ENCODE assay signal across 12 cellular contexts in genomic region chr7:150453186-150453585, GRCh38. TPM values are rescaled to one million over a fixed set of nuclear protein-coding genes. Genes with fewer than 3 reads are reported as not detected.
DNase-seq lines count a peak whose midpoint lies in the region; ATAC-seq and TF ChIP-seq lines count a peak whose summit lies in the region.
"Had no signal": no experiment of that assay in that cellular context is flagged by ENCODE, and none has a peak within 500 bp of the region (broad histone marks: within the 10 kb centered on the region; RNA-seq: fewer than 3 reads in every experiment).

No MANE protein-coding gene starts in this region.

- intact Hi-C loops in CD8-positive, alpha-beta T cell (cut with DNase I, micrococcal nuclease), result no loop called here
- intact Hi-C loops in psoas muscle (cut with DNase I), result loop anchor here in 1 of 2 donors (5.0 kb wide), 2 partner anchors 179 to 284 kb away; partner anchors contain the start of genes GIMAP5 and GIMAP6

- H3K36me3 Mint-ChIP-seq in CD8-positive, alpha-beta T cell, result peaks cover 64% of the 10 kb centered on the region
- peaks cover 64% of the 10 kb centered on the region for H3K36me3 Mint-ChIP-seq in T-helper 1 cell treated with Interleukin-12 subunit alpha and Interleukin-12 subunit beta and Interleukin-4 antibody, amounts not matched to agents 30 μg/mL and 1 μg/mL, for 36 hours (ENCODE audit: low read depth)
- H3K36me3 Mint-ChIP-seq in activated naive CD8-positive, alpha-beta T cell treated with anti-CD3 and anti-CD28 coated beads, Interleukin-2, amount 50 U/mL, for 24 hours (ENCODE audit: low read depth), result peaks cover 36% of the 10 kb centered on the region

- no peak for TF ChIP-seq POLR2A in GM18505 (IDR thresholded peaks at IDR 0.05; ENCODE audit: borderline replicate concordance, extremely low read depth, insufficient read depth, insufficient read length)

- DNase-seq in CD8-positive, alpha-beta T cell, result peak in 5 of 7 experiments; percentile 35 to 80 (median 36)
- no peak for DNase-seq in activated naive CD8-positive, alpha-beta T cell treated with anti-CD3 and anti-CD28 coated beads, Interleukin-2, amount 50 U/mL, for 24 hours
- DNase-seq in psoas muscle, result no peak
- DNase-seq in ureter (ENCODE audit: low spot score), result no peak
- no peak for DNase-seq in NCI-H526 (lab: John Stamatoyannopoulos, UW)
- DNase-seq: COR-L47, GF-D8, NCI-H2171, SK-N-SH had no signal

- POLR2A ChIA-PET in CD8-positive, alpha-beta T cell (lab: Charles Lee), result interaction anchor here (0.7 to 12.3 kb wide), 19 partner anchors 13 to 302 kb away, joined by 3 to 483 read pairs (median 13); partner anchors contain the start of genes GIMAP1, GIMAP4, GIMAP5 and GIMAP7

- TF ChIP-seq CTCF in CD8-positive, alpha-beta T cell (IDR thresholded peaks at IDR 0.05), result no peak
- no peak for TF ChIP-seq CTCF in psoas muscle (IDR thresholded peaks at IDR 0.05)

- H3K9me3 ChIP-seq in CD8-positive, alpha-beta T cell (ENCODE audit: low read length), result no peaks in the 10 kb centered on the region
- peaks cover 3% of the 10 kb centered on the region for H3K9me3 ChIP-seq in psoas muscle
- H3K9me3 ChIP-seq: SK-N-SH had no signal

- H3K4me1 Mint-ChIP-seq in CD8-positive, alpha-beta T cell (ENCODE audit: low read depth), result peaks cover 73% of the 10 kb centered on the region
- H3K4me1 Mint-ChIP-seq in T-helper 1 cell treated with Interleukin-12 subunit alpha and Interleukin-12 subunit beta and Interleukin-4 antibody, amounts not matched to agents 30 μg/mL and 1 μg/mL, for 36 hours (ENCODE audit: low read depth), result peaks cover 63% of the 10 kb centered on the region
- H3K4me1 Mint-ChIP-seq in activated naive CD8-positive, alpha-beta T cell treated with anti-CD3 and anti-CD28 coated beads, Interleukin-2, amount 50 U/mL, for 24 hours, result peaks cover 52% of the 10 kb centered on the region

- peaks cover 46% of the 10 kb centered on the region for H3K4me1 ChIP-seq in CD8-positive, alpha-beta T cell (ENCODE audit: insufficient read depth, low read length)
- H3K4me1 ChIP-seq in psoas muscle, result no peaks in the 10 kb centered on the region

- H3K27ac ChIP-seq in CD8-positive, alpha-beta T cell (ENCODE audit: low read depth, low read length), result peak overlapping the region; percentile 37
- no peak overlapping the region for H3K27ac ChIP-seq in psoas muscle

- peaks cover 11% of the 10 kb centered on the region for H3K9me3 Mint-ChIP-seq in CD8-positive, alpha-beta T cell
- peaks cover 33% of the 10 kb centered on the region for H3K9me3 Mint-ChIP-seq in T-helper 1 cell treated with Interleukin-12 subunit alpha and Interleukin-12 subunit beta and Interleukin-4 antibody, amounts not matched to agents 30 μg/mL and 1 μg/mL, for 36 hours
- peaks cover 17% of the 10 kb centered on the region for H3K9me3 Mint-ChIP-seq in activated naive CD8-positive, alpha-beta T cell treated with anti-CD3 and anti-CD28 coated beads, Interleukin-2, amount 50 U/mL, for 24 hours

- H3K27ac Mint-ChIP-seq in CD8-positive, alpha-beta T cell, result peak overlapping the region; percentile 91
- peak overlapping the region; percentile 89 for H3K27ac Mint-ChIP-seq in T-helper 1 cell treated with Interleukin-12 subunit alpha and Interleukin-12 subunit beta and Interleukin-4 antibody, amounts not matched to agents 30 μg/mL and 1 μg/mL, for 36 hours
- H3K27ac Mint-ChIP-seq in activated naive CD8-positive, alpha-beta T cell treated with anti-CD3 and anti-CD28 coated beads, Interleukin-2, amount 50 U/mL, for 24 hours, result peak overlapping the region; percentile 97

- peak overlapping the region; percentile 59 for H3K4me3 ChIP-seq in CD8-positive, alpha-beta T cell (ENCODE audit: low read depth, low read length)
- H3K4me3 ChIP-seq in psoas muscle, result peak overlapping the region; percentile 60

- H3K4me3 Mint-ChIP-seq in CD8-positive, alpha-beta T cell, result peak overlapping the region; percentile 99
- H3K4me3 Mint-ChIP-seq in T-helper 1 cell treated with Interleukin-12 subunit alpha and Interleukin-12 subunit beta and Interleukin-4 antibody, amounts not matched to agents 30 μg/mL and 1 μg/mL, for 36 hours, result peak overlapping the region; percentile 95
- H3K4me3 Mint-ChIP-seq in activated naive CD8-positive, alpha-beta T cell treated with anti-CD3 and anti-CD28 coated beads, Interleukin-2, amount 50 U/mL, for 24 hours, result peak overlapping the region; percentile 97

- CTCF ChIA-PET in CD8-positive, alpha-beta T cell (lab: Charles Lee), result interaction anchor here (4.1 to 12.2 kb wide), 4 partner anchors 29 to 302 kb away, joined by 12 to 192 read pairs (median 76); partner anchors contain the start of gene GIMAP7

- peaks cover 4% of the 10 kb centered on the region for H3K36me3 ChIP-seq in CD8-positive, alpha-beta T cell (ENCODE audit: insufficient read depth, low read length)
- no peaks in the 10 kb centered on the region for H3K36me3 ChIP-seq in psoas muscle (ENCODE audit: insufficient read depth in 1 of 2, low read depth in 1 of 2)

- peak; percentile 4 for ATAC-seq in CD8-positive, alpha-beta T cell
- ATAC-seq in activated naive CD8-positive, alpha-beta T cell treated with anti-CD3 and anti-CD28 coated beads, Interleukin-2, amount 50 U/mL, for 24 hours, result no peak
- ATAC-seq in psoas muscle (no peak), GM19455 (IDR thresholded peaks at IDR 0.05; ENCODE audit: unreplicated experiment) (no peak), GM18505 (IDR thresholded peaks at IDR 0.05; ENCODE audit: unreplicated experiment) (no peak)

- H3K27me3 ChIP-seq in CD8-positive, alpha-beta T cell (ENCODE audit: insufficient read depth, low read length), result no peaks in the 10 kb centered on the region
- peaks cover 0 to 26% (median 10%) of the 10 kb centered on the region in 3 donors for H3K27me3 ChIP-seq in psoas muscle (ENCODE audit: insufficient read depth in 3 of 3, low read length in 2 of 3)

- H3K27me3 Mint-ChIP-seq in CD8-positive, alpha-beta T cell (ENCODE audit: low read depth), result no peaks in the 10 kb centered on the region
- no peaks in the 10 kb centered on the region for H3K27me3 Mint-ChIP-seq in T-helper 1 cell treated with Interleukin-12 subunit alpha and Interleukin-12 subunit beta and Interleukin-4 antibody, amounts not matched to agents 30 μg/mL and 1 μg/mL, for 36 hours (ENCODE audit: low read depth)
- H3K27me3 Mint-ChIP-seq in activated naive CD8-positive, alpha-beta T cell treated with anti-CD3 and anti-CD28 coated beads, Interleukin-2, amount 50 U/mL, for 24 hours, result no peaks in the 10 kb centered on the region

- WGBS in psoas muscle, 3 donors, result 80 to 82% (median 82%) methylated on average over 8 of the region's 8 CpGs

RNA-seq across cellular contexts. Expression of gene GIMAP8, which starts 2.8 kb away (rescaled TPM):
- 1 to 10 TPM; 2.0 to 2.5 TPM for total RNA-seq in CD8-positive, alpha-beta T cell
- total RNA-seq in psoas muscle, result 10 to 100 TPM in 1 of 4 donors, 1 to 10 TPM in 3; 6.1 to 11.9 (median 7.0) TPM
- 1 to 10 TPM; 4.4 to 7.8 (median 4.7) TPM for polyA plus RNA-seq in psoas muscle
- 13.6 TPM for total RNA-seq in ureter
- polyA plus RNA-seq: SK-N-SH had no signal

Comparison
In these comparisons a context has a peak if more than half of its experiments do, and no peak if none do; other contexts are left out.
1. DNase-seq: peak in CD8-positive, alpha-beta T cell (5 of 7); none in activated naive CD8-positive, alpha-beta T cell treated with anti-CD3 and anti-CD28 coated beads, Interleukin-2, amount 50 U/mL, for 24 hours (single experiment), psoas muscle (0 of 2), ureter (single experiment) and NCI-H526 (0 of 2).
2. Peak in every context shown above with its lines, with median percentiles within 50 percentile points of each other: H3K27ac Mint-ChIP-seq and H3K4me3 Mint-ChIP-seq.